13 cellular contexts compared by ENCODE assay signal in genomic region chr11:9855579-9856260, GRCh38.
DNase-seq lines count a peak whose midpoint lies in the region; ATAC-seq, FAIRE-seq and TF ChIP-seq lines count a peak whose summit lies in the region.
"Had no signal": no experiment of that assay in that cellular context is flagged by ENCODE, and none has a peak within 500 bp of the region (broad histone marks: within the 10 kb centered on the region; RNA-seq: fewer than 3 reads in every experiment).

No MANE protein-coding gene starts in this region.

- H3K4me3 ChIP-seq in smooth muscle cell (no peak overlapping the region), transverse colon (no peak overlapping the region), testis (no peak overlapping the region)
- H3K4me3 ChIP-seq: suprapubic skin had no signal

- H3K4me2 ChIP-seq in smooth muscle cell: no peak overlapping the region

- no peak for TF ChIP-seq CTCF in smooth muscle cell (IDR thresholded peaks at IDR 0.05; ENCODE audit: borderline replicate concordance, insufficient read depth, poor library complexity, severe bottlenecking)
- no peak for TF ChIP-seq CTCF in transverse colon (IDR thresholded peaks at IDR 0.05)
- no peak for TF ChIP-seq CTCF in testis (IDR thresholded peaks at IDR 0.05)

- intact Hi-C loops in transverse colon (cut with DNase I; ENCODE audit: low total_unique reads): no loop called here
- intact Hi-C loops in testis (cut with DNase I; ENCODE audit: low total_unique reads): no loop called here

- H3K4me1 ChIP-seq in smooth muscle cell (ENCODE audit: low read depth) (peaks cover 17% of the 10 kb centered on the region), transverse colon (peaks cover 0 to 11% (median 2%) of the 10 kb centered on the region in 4 donors), testis (no peaks in the 10 kb centered on the region)
- H3K4me1 ChIP-seq: suprapubic skin had no signal

- DNase-seq in GM12892 (ENCODE audit: insufficient read length): no peak
- peak; percentile 49 for DNase-seq in amniotic epithelial cell (ENCODE audit: low read depth)
- no peak for DNase-seq in smooth muscle cell (lab: John Stamatoyannopoulos, UW; ENCODE audit: unreplicated experiment)
- DNase-seq in transverse colon: no peak
- DNase-seq in NCI-H146 (lab: John Stamatoyannopoulos, UW): no peak
- no peak for DNase-seq in testis
- DNase-seq: activated CD8-positive, alpha-beta T cell treated with anti-CD3 and anti-CD28 coated beads for 36 hours; natural killer cell; NCI-H1436 had no signal

- H3K9me3 ChIP-seq in smooth muscle cell (replicated peaks; ENCODE audit: low read depth) (no peaks in the 10 kb centered on the region), transverse colon (no peaks in the 10 kb centered on the region), testis (no peaks in the 10 kb centered on the region)
- H3K9me3 ChIP-seq: suprapubic skin had no signal

- H3K79me2 ChIP-seq in smooth muscle cell (ENCODE audit: low read depth): no peaks in the 10 kb centered on the region

- peak; percentile 76 for FAIRE-seq in GM12892 (lab: Jason Lieb, UNC)

- no peak overlapping the region for H2AFZ ChIP-seq in smooth muscle cell (ENCODE audit: low read depth)

- H3K27me3 ChIP-seq in smooth muscle cell (ENCODE audit: low read depth) (no peaks in the 10 kb centered on the region), transverse colon (no peaks in the 10 kb centered on the region), testis (no peaks in the 10 kb centered on the region)
- H3K27me3 ChIP-seq: suprapubic skin had no signal

- TF ChIP-seq EP300 in transverse colon (IDR thresholded peaks at IDR 0.05; ENCODE audit: low read depth): no peak

- H3K36me3 ChIP-seq in smooth muscle cell (ENCODE audit: low read depth) (no peaks in the 10 kb centered on the region), transverse colon (peaks cover 0 to 17% (median 0%) of the 10 kb centered on the region in 4 donors), testis (ENCODE audit: low read depth, missing control alignments) (no peaks in the 10 kb centered on the region)

- H3K27ac ChIP-seq in smooth muscle cell (ENCODE audit: low read depth): peak overlapping the region; percentile 44
- H3K27ac ChIP-seq in transverse colon: no peak overlapping the region
- H3K27ac ChIP-seq in testis: no peak overlapping the region
- H3K27ac ChIP-seq: suprapubic skin had no signal

- H3K9ac ChIP-seq in smooth muscle cell (ENCODE audit: low read depth): no peak overlapping the region

- 77% methylated on average over 2 of the region's 2 CpGs for WGBS in smooth muscle cell (ENCODE audit: low lambda C conversion rate)
- WGBS in transverse colon (ENCODE audit: low coverage in 1 of 2), 2 donors: 72 to 80% methylated on average over 2 of the region's 2 CpGs
- WGBS in testis, 2 donors: 93 to 94% methylated on average over 2 of the region's 2 CpGs

- ATAC-seq in HG02759 (IDR thresholded peaks at IDR 0.05; ENCODE audit: unreplicated experiment) (peak; percentile 72), GM19351 (IDR thresholded peaks at IDR 0.05; ENCODE audit: unreplicated experiment) (no peak)
- ATAC-seq: activated CD8-positive, alpha-beta T cell treated with anti-CD3 and anti-CD28 coated beads for 36 hours; natural killer cell; sciatic nerve had no signal

- in situ Hi-C loops in transverse colon (cut with MboI; ENCODE audit: low pct_ligation_motif_present in 1 of 4, low pct_unique_long_range_greater_than_20kb in 1 of 4, low sequenced_read_pairs in 3 of 4): loop anchor here in 2 of 4 donors (25.0 kb wide), 1 partner anchor 457 kb away; the partner anchor contains the start of gene ADM (in 2 of the 2)

- no peaks in the 10 kb centered on the region for H4K20me1 ChIP-seq in smooth muscle cell (ENCODE audit: low read depth)

- peaks cover 22% of the 10 kb centered on the region for H3F3A ChIP-seq in smooth muscle cell (ENCODE audit: low read depth)

- TF ChIP-seq POLR2A in GM12892 (IDR thresholded peaks at IDR 0.05; ENCODE audit: low read depth, low read length) (no peak), transverse colon (IDR thresholded peaks at IDR 0.05) (no peak), testis (IDR thresholded peaks at IDR 0.05) (no peak)
